17 cellular contexts compared by ENCODE assay signal in the genomic region with DNA sequence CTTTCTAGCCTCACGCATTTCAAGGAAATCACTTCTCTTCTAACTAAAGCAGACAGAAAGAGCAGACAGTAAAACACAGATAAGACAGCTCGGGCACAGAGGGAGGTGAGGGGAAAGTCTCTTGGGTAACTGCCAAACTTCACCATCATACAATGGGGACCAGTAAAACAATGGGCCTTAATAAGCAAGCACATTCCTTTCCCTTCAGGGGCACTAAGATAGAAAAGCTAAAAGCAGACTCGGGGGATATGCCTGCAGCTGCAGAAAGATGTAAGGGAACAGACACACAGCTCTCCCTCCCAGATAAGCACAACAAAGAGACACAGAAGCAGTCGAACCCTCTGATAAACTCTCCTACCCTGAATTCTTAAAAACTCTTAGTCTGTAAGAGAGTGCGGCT.
"Had no signal": no experiment of that assay in that cellular context is flagged by ENCODE, and none has a peak within 500 bp of the region (broad histone marks: within the 10 kb centered on the region; RNA-seq: fewer than 3 reads in every experiment).

No MANE protein-coding gene starts in this region.

- H3K36me3 Mint-ChIP-seq: natural killer cell; stimulated activated effector memory CD8-positive, alpha-beta T cell treated with anti-CD3 and anti-CD28 coated beads, Interleukin-12 subunit alpha, Interleukin-12 subunit beta, amount 100 ng/mL, for 72 hours had no signal

- H3K27ac ChIP-seq: breast epithelium, dorsolateral prefrontal cortex, esophagus muscularis mucosa, foreskin keratinocyte, thyroid gland had no signal

- DNase-seq: activated CD4-positive, alpha-beta T cell treated with anti-CD3 and anti-CD28 coated beads, Interleukin-2, amount 50 U/mL, for 1 hour; activated CD4-positive, CD25-positive, alpha-beta regulatory T cell; activated naive CD4-positive, alpha-beta T cell; activated T-cell treated with anti-CD3 and anti-CD28 coated beads for 4 hours; anterior cingulate cortex; dorsolateral prefrontal cortex; foreskin keratinocyte; islet precursor cell; natural killer cell; nucleus accumbens; posterior cingulate gyrus; retina; thyroid gland had no signal

- H3K9me3 Mint-ChIP-seq: natural killer cell; stimulated activated effector memory CD8-positive, alpha-beta T cell treated with anti-CD3 and anti-CD28 coated beads, Interleukin-12 subunit alpha, Interleukin-12 subunit beta, amount 100 ng/mL, for 72 hours had no signal

- H3K27ac Mint-ChIP-seq: natural killer cell; stimulated activated effector memory CD8-positive, alpha-beta T cell treated with anti-CD3 and anti-CD28 coated beads, Interleukin-12 subunit alpha, Interleukin-12 subunit beta, amount 100 ng/mL, for 72 hours; T-helper 1 cell treated with Interleukin-12 subunit alpha and Interleukin-12 subunit beta and Interleukin-4 antibody, amounts not matched to agents 30 μg/mL and 1 μg/mL, for 36 hours had no signal

- H3K4me3 ChIP-seq: breast epithelium, dorsolateral prefrontal cortex, esophagus muscularis mucosa, thyroid gland had no signal

- H3K4me1 Mint-ChIP-seq: stimulated activated effector memory CD8-positive, alpha-beta T cell treated with anti-CD3 and anti-CD28 coated beads, Interleukin-12 subunit alpha, Interleukin-12 subunit beta, amount 100 ng/mL, for 72 hours had no signal

- H3K27me3 ChIP-seq: breast epithelium, dorsolateral prefrontal cortex, esophagus muscularis mucosa, foreskin keratinocyte, thyroid gland had no signal

- H3K4me1 ChIP-seq: breast epithelium, esophagus muscularis mucosa, foreskin keratinocyte had no signal

- H3K9me3 ChIP-seq: esophagus muscularis mucosa, thyroid gland had no signal

- H3K36me3 ChIP-seq: breast epithelium, esophagus muscularis mucosa, thyroid gland had no signal

- H3K4me3 Mint-ChIP-seq: natural killer cell; stimulated activated effector memory CD8-positive, alpha-beta T cell treated with anti-CD3 and anti-CD28 coated beads, Interleukin-12 subunit alpha, Interleukin-12 subunit beta, amount 100 ng/mL, for 72 hours; T-helper 1 cell treated with Interleukin-12 subunit alpha and Interleukin-12 subunit beta and Interleukin-4 antibody, amounts not matched to agents 30 μg/mL and 1 μg/mL, for 36 hours had no signal
